8 cellular contexts compared by ENCODE assay signal in genomic region chr5:34243802-34244201, GRCh38.
DNase-seq lines count a peak whose midpoint lies in the region; ATAC-seq and TF ChIP-seq lines count a peak whose summit lies in the region.
"Not testable (repeated sequence)": the region's sequence is repeated elsewhere in the genome, so short reads cannot be mapped to it uniquely, and the experiment has no call there.

No MANE protein-coding gene starts in this region.

- H3K9me3 ChIP-seq in HCT116 (ENCODE audit: control insufficient read depth in 1 of 2, insufficient read depth in 1 of 2, low read depth in 1 of 2, low read length in 2 of 2); Panc1 (ENCODE audit: control insufficient read depth, insufficient read depth, low read depth, low read length); mammary epithelial cell (replicated peaks; ENCODE audit: insufficient read depth, low read length); heart left ventricle; naive thymus-derived CD4-positive, alpha-beta T cell (ENCODE audit: control insufficient read depth in 2 of 3, low read length in 3 of 3): not testable (repeated sequence)

- H4K20me1 ChIP-seq in HCT116 (ENCODE audit: insufficient read depth); mammary epithelial cell (ENCODE audit: insufficient read depth, low read length): not testable (repeated sequence)

- H2AFZ ChIP-seq in HCT116 (ENCODE audit: low read depth, low read length, poor library complexity, severe bottlenecking); mammary epithelial cell (ENCODE audit: low read depth, low read length): not testable (repeated sequence)

- not testable (repeated sequence) for H3K36me3 Mint-ChIP-seq in activated T-cell treated with anti-CD3 and anti-CD28 coated beads, Interleukin-2, amount 50 U/mL, for 4 hours (ENCODE audit: insufficient read depth); naive thymus-derived CD4-positive, alpha-beta T cell; stimulated activated memory B cell treated with anti-CD40 and anti-IgM and Interleukin-4, amounts not matched to agents 10 μg/mL and 1 μg/mL and 100 μg/mL, for 72 hours

- CTCF ChIA-PET in AG04449 (lab: Yijun Ruan, JAX); HCT116 (lab: Charles Lee); Panc1 (lab: Charles Lee); mammary epithelial cell (lab: Charles Lee; ENCODE audit: low non-redundant PET); naive thymus-derived CD4-positive, alpha-beta T cell (lab: Charles Lee): not testable (repeated sequence)

- dilution Hi-C loops in mammary epithelial cell (cut with HindIII; ENCODE audit: low sequenced_read_pairs), result not testable (repeated sequence)

- H3K4me1 ChIP-seq in HCT116 (ENCODE audit: control insufficient read depth in 1 of 2, insufficient read depth in 2 of 2, low read length in 2 of 2); Panc1 (ENCODE audit: control insufficient read depth, insufficient read depth, low read length); mammary epithelial cell (ENCODE audit: insufficient read depth, low read length); naive thymus-derived CD4-positive, alpha-beta T cell (ENCODE audit: control insufficient read depth in 2 of 2, insufficient read depth in 2 of 2, low read length in 2 of 2): not testable (repeated sequence)
- H3K4me1 ChIP-seq in heart left ventricle, result peaks cover 0 to 10% (median 0%) of the 10 kb centered on the region in 12 donors

- H3K27ac Mint-ChIP-seq in naive thymus-derived CD4-positive, alpha-beta T cell, result peak overlapping the region; percentile 54 to 95 (median 85)
- H3K27ac Mint-ChIP-seq in stimulated activated memory B cell treated with anti-CD40 and anti-IgM and Interleukin-4, amounts not matched to agents 10 μg/mL and 1 μg/mL and 100 μg/mL, for 72 hours, result peak overlapping the region; percentile 58

- not testable (repeated sequence) for TF ChIP-seq CTCF in AG04449 (IDR thresholded peaks at IDR 0.05; ENCODE audit: insufficient read depth, low read length, missing control alignments); HCT116 (IDR thresholded peaks at IDR 0.05 in 2 of 3, conservative IDR thresholded peaks at IDR 0.05 in 1 of 3; ENCODE audit: borderline replicate concordance in 1 of 3, insufficient read depth in 1 of 3, low read depth in 2 of 3, low read length in 2 of 3); Panc1 (IDR thresholded peaks at IDR 0.05); mammary epithelial cell (conservative IDR thresholded peaks at IDR 0.05 in 1 of 2, IDR thresholded peaks at IDR 0.05 in 1 of 2; ENCODE audit: extremely low read depth in 1 of 2, insufficient read depth in 1 of 2, low read depth in 1 of 2, low read length in 2 of 2); heart left ventricle (IDR thresholded peaks at IDR 0.05)

- H3K36me3 ChIP-seq in HCT116 (ENCODE audit: control insufficient read depth in 1 of 2, insufficient read depth in 2 of 2, low read length in 2 of 2); Panc1 (ENCODE audit: control insufficient read depth, insufficient read depth, low read length); mammary epithelial cell (ENCODE audit: insufficient read depth, low read length); heart left ventricle; naive thymus-derived CD4-positive, alpha-beta T cell (ENCODE audit: control insufficient read depth in 2 of 3, insufficient read depth in 3 of 3, low read length in 3 of 3): not testable (repeated sequence)

- peaks cover 11% of the 10 kb centered on the region for H3K4me1 Mint-ChIP-seq in activated T-cell treated with anti-CD3 and anti-CD28 coated beads, Interleukin-2, amount 50 U/mL, for 4 hours (ENCODE audit: low read depth)
- H3K4me1 Mint-ChIP-seq in naive thymus-derived CD4-positive, alpha-beta T cell, result peaks cover 0 to 34% (median 23%) of the 10 kb centered on the region in 7 donors
- H3K4me1 Mint-ChIP-seq in stimulated activated memory B cell treated with anti-CD40 and anti-IgM and Interleukin-4, amounts not matched to agents 10 μg/mL and 1 μg/mL and 100 μg/mL, for 72 hours, result peaks cover 12% of the 10 kb centered on the region

- POLR2A ChIA-PET in AG04449 (lab: Yijun Ruan, JAX); HCT116 (lab: Charles Lee); Panc1 (lab: Charles Lee); naive thymus-derived CD4-positive, alpha-beta T cell (lab: Charles Lee): not testable (repeated sequence)

- H3K4me3 ChIP-seq in AG04449 (ENCODE audit: low read depth, low read length), result peak overlapping the region; percentile 34
- peak overlapping the region; percentile 40 to 50 for H3K4me3 ChIP-seq in HCT116 (replicated peaks in 1 of 2; ENCODE audit: low read depth in 1 of 2, low read length in 2 of 2)
- H3K4me3 ChIP-seq in Panc1 (ENCODE audit: low read depth in 2 of 2, low read length in 2 of 2), result peak overlapping the region; percentile 35 to 51
- H3K4me3 ChIP-seq in mammary epithelial cell (replicated peaks in 1 of 3; ENCODE audit: insufficient read depth in 1 of 3, low read depth in 2 of 3, low read length in 3 of 3), result peak overlapping the region in 2 of 3 experiments; percentile 31 to 38
- H3K4me3 ChIP-seq in heart left ventricle, result peak overlapping the region in 9 of 12 donors; percentile 55 to 67 (median 64)
- H3K4me3 ChIP-seq in naive thymus-derived CD4-positive, alpha-beta T cell (ENCODE audit: low read length), result peak overlapping the region; percentile 44

- H3K9me3 Mint-ChIP-seq in activated T-cell treated with anti-CD3 and anti-CD28 coated beads, Interleukin-2, amount 50 U/mL, for 4 hours; naive thymus-derived CD4-positive, alpha-beta T cell; stimulated activated memory B cell treated with anti-CD40 and anti-IgM and Interleukin-4, amounts not matched to agents 10 μg/mL and 1 μg/mL and 100 μg/mL, for 72 hours: not testable (repeated sequence)

- ATAC-seq in HCT116; Panc1; activated T-cell treated with anti-CD3 and anti-CD28 coated beads, Interleukin-2, amount 50 U/mL, for 4 hours; heart left ventricle; naive thymus-derived CD4-positive, alpha-beta T cell; stimulated activated memory B cell treated with anti-CD40 and anti-IgM and Interleukin-4, amounts not matched to agents 10 μg/mL and 1 μg/mL and 100 μg/mL, for 72 hours: not testable (repeated sequence)

- H3K27ac ChIP-seq in HCT116 (ENCODE audit: low read depth, low read length), result peak overlapping the region; percentile 50; the same call in 1 of the 2 replicates
- H3K27ac ChIP-seq in Panc1 (ENCODE audit: low read length), result peak overlapping the region; percentile 63; the same call in 1 of the 2 replicates
- H3K27ac ChIP-seq in mammary epithelial cell (ENCODE audit: insufficient read depth, low read depth, low read length), result not testable (repeated sequence)
- H3K27ac ChIP-seq in heart left ventricle, result peak overlapping the region in 9 of 12 donors; percentile 53 to 89 (median 87)
- H3K27ac ChIP-seq in naive thymus-derived CD4-positive, alpha-beta T cell (ENCODE audit: low read depth, low read length), result peak overlapping the region; percentile 35

- H3K79me2 ChIP-seq in HCT116 (ENCODE audit: insufficient read depth, low read length), result not testable (repeated sequence)
- peaks cover 14% of the 10 kb centered on the region for H3K79me2 ChIP-seq in mammary epithelial cell (ENCODE audit: insufficient read depth, low read length)

- TF ChIP-seq RAD21 in HCT116 (IDR thresholded peaks at IDR 0.05; ENCODE audit: low read depth), result not testable (repeated sequence)

- not testable (repeated sequence) for DNase-seq in AG04449 (ENCODE audit: low read depth, low spot score); HCT116 (ENCODE audit: low read depth, low spot score); Panc1 (ENCODE audit: low read depth, low spot score); activated T-cell treated with anti-CD3 and anti-CD28 coated beads, Interleukin-2, amount 50 U/mL, for 4 hours; mammary epithelial cell; heart left ventricle; naive thymus-derived CD4-positive, alpha-beta T cell

- not testable (repeated sequence) for H3K9me2 ChIP-seq in HCT116 (ENCODE audit: insufficient read depth)

- intact Hi-C loops in HCT116 (cut with micrococcal nuclease); Panc1 (cut with micrococcal nuclease; ENCODE audit: unreplicated experiment); mammary epithelial cell (cut with micrococcal nuclease); heart left ventricle (cut with DNase I): not testable (repeated sequence)
- intact Hi-C loops in naive thymus-derived CD4-positive, alpha-beta T cell (cut with micrococcal nuclease), result loop anchor here in 1 of 2 donors (10.0 kb wide), 2 partner anchors 239 to 681 kb away; partner anchors contain the start of genes AMACR and DNAJC21

- BruUV-seq in HCT116 (replicated peaks; lab: Mats Ljungman, UMichigan), result TSS peak; percentile 47
- BruUV-seq in Panc1 (replicated peaks; lab: Mats Ljungman, UMichigan), result TSS peak; percentile 74
- BruUV-seq in mammary epithelial cell (replicated peaks; lab: Mats Ljungman, UMichigan), result TSS peak; percentile 47

- H3K27me3 ChIP-seq in HCT116 (ENCODE audit: insufficient read depth, low read length); Panc1 (ENCODE audit: control insufficient read depth, insufficient read depth, low read length); mammary epithelial cell (ENCODE audit: insufficient read depth, low read length); heart left ventricle; naive thymus-derived CD4-positive, alpha-beta T cell (ENCODE audit: control insufficient read depth in 2 of 2, insufficient read depth in 2 of 2, low read length in 2 of 2): not testable (repeated sequence)

- H3K4me2 ChIP-seq in HCT116 (ENCODE audit: low read length), result peak overlapping the region; percentile 51
- H3K4me2 ChIP-seq in mammary epithelial cell (ENCODE audit: insufficient read depth, low read depth, low read length), result peak overlapping the region; percentile 9

- not testable (repeated sequence) for TF ChIP-seq POLR2A in HCT116 (IDR thresholded peaks at IDR 0.05; ENCODE audit: borderline replicate concordance, extremely low read depth, insufficient read depth, insufficient read length); heart left ventricle (IDR thresholded peaks at IDR 0.05)

- peak overlapping the region; percentile 49 for H3K9ac ChIP-seq in HCT116 (ENCODE audit: low read length)
- H3K9ac ChIP-seq in mammary epithelial cell (ENCODE audit: insufficient read depth, low read length), result not testable (repeated sequence)

- peak overlapping the region; percentile 85 for H3K4me3 Mint-ChIP-seq in activated T-cell treated with anti-CD3 and anti-CD28 coated beads, Interleukin-2, amount 50 U/mL, for 4 hours
- peak overlapping the region; percentile 78 to 90 (median 86) for H3K4me3 Mint-ChIP-seq in naive thymus-derived CD4-positive, alpha-beta T cell
- H3K4me3 Mint-ChIP-seq in stimulated activated memory B cell treated with anti-CD40 and anti-IgM and Interleukin-4, amounts not matched to agents 10 μg/mL and 1 μg/mL and 100 μg/mL, for 72 hours, result peak overlapping the region; percentile 80

- in situ Hi-C loops in Panc1 (cut with HindIII; ENCODE audit: low pct_unique_long_range_greater_than_20kb, low sequenced_read_pairs); mammary epithelial cell (cut with MboI; ENCODE audit: low sequenced_read_pairs in 2 of 2): not testable (repeated sequence)

- not testable (repeated sequence) for H3K27me3 Mint-ChIP-seq in activated T-cell treated with anti-CD3 and anti-CD28 coated beads, Interleukin-2, amount 50 U/mL, for 4 hours (ENCODE audit: low read depth); naive thymus-derived CD4-positive, alpha-beta T cell; stimulated activated memory B cell treated with anti-CD40 and anti-IgM and Interleukin-4, amounts not matched to agents 10 μg/mL and 1 μg/mL and 100 μg/mL, for 72 hours

- RAD21 ChIA-PET in HCT116 (lab: Charles Lee; ENCODE audit: low non-redundant PET in 1 of 2, low total read pairs in 2 of 2, uncharacterized antibody in 2 of 2, unreplicated experiment in 2 of 2), result not testable (repeated sequence)
